Comparison of ENCODE assay signal across 19 cellular contexts in the genomic region with DNA sequence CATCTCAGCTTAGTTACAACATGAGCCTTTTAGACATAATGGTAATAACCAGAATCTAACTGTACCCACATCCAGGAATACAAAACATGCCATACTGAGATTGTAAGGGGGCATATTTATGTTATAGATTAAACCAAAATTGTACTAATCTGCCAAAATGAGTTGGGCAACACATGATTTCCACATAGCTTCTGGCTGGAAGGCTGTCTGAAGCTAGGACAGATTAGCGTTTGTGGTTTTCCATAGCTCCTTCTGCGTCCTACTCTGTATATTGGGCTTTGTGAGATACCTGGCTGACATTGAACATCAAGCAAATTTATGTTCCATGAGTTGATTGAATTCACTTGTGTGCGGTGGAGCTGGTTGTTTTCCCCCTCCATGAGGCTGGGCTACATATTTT.
"Had no signal": no experiment of that assay in that cellular context is flagged by ENCODE, and none has a peak within 500 bp of the region (broad histone marks: within the 10 kb centered on the region; RNA-seq: fewer than 3 reads in every experiment).

No MANE protein-coding gene starts in this region.

- H3K4me3 Mint-ChIP-seq: activated B cell treated with CpG ODN at 0.5 μM for 24 hours; activated CD8-positive, alpha-beta T cell treated with anti-CD3 and anti-CD28 coated beads for 36 hours; activated naive CD8-positive, alpha-beta T cell treated with anti-CD3 and anti-CD28 coated beads, Interleukin-2, amount 10 ng/mL, durations not matched to agents 7 days and 5 days; activated T-cell treated with anti-CD3 and anti-CD28 coated beads, Interleukin-2, amount 50 U/mL, for 72 hours; brain; T-helper 1 cell treated with Interleukin-12 subunit alpha and Interleukin-12 subunit beta and Interleukin-4 antibody, amounts not matched to agents 30 μg/mL and 1 μg/mL, for 36 hours had no signal

- H3K27me3 Mint-ChIP-seq: brain had no signal

- DNase-seq: activated B cell treated with CpG ODN at 0.5 μM for 24 hours; activated CD4-positive, alpha-beta T cell treated with anti-CD3 and anti-CD28 coated beads, Interleukin-2, amount 50 U/mL, for 1 hour; activated CD8-positive, alpha-beta memory T cell treated with anti-CD3 and anti-CD28 coated beads, Interleukin-2, amount 50 U/mL, for 4 hours; activated CD8-positive, alpha-beta T cell treated with anti-CD3 and anti-CD28 coated beads for 36 hours; activated naive CD4-positive, alpha-beta T cell treated with anti-CD3 and anti-CD28 coated beads, Interleukin-2, amount 50 U/mL, for 16 hours; activated naive CD8-positive, alpha-beta T cell treated with anti-CD3 and anti-CD28 coated beads, Interleukin-2, amount 10 ng/mL, durations not matched to agents 7 days and 5 days; activated T-cell treated with anti-CD3 and anti-CD28 coated beads, Interleukin-2, amount 50 U/mL, for 72 hours; amniotic stem cell; NCI-H1105 treated with DMSO at 0.1 percent for 48 hours; NCI-H1436 treated with DMSO at 0.1 percent for 48 hours; NCI-H187; NCI-H446; NCI-H524; PC-3; SHP77 had no signal

- H3K4me1 Mint-ChIP-seq: activated B cell treated with CpG ODN at 0.5 μM for 24 hours; activated naive CD8-positive, alpha-beta T cell treated with anti-CD3 and anti-CD28 coated beads, Interleukin-2, amount 10 ng/mL, durations not matched to agents 7 days and 5 days; brain had no signal

- H3K27ac ChIP-seq: cardiac muscle cell, SJSA1 had no signal

- H3K27ac Mint-ChIP-seq: activated B cell treated with CpG ODN at 0.5 μM for 24 hours; activated CD8-positive, alpha-beta T cell treated with anti-CD3 and anti-CD28 coated beads for 36 hours; activated naive CD8-positive, alpha-beta T cell treated with anti-CD3 and anti-CD28 coated beads, Interleukin-2, amount 10 ng/mL, durations not matched to agents 7 days and 5 days; activated T-cell treated with anti-CD3 and anti-CD28 coated beads, Interleukin-2, amount 50 U/mL, for 72 hours; brain; T-helper 1 cell treated with Interleukin-12 subunit alpha and Interleukin-12 subunit beta and Interleukin-4 antibody, amounts not matched to agents 30 μg/mL and 1 μg/mL, for 36 hours had no signal

- H3K9me3 Mint-ChIP-seq: activated CD8-positive, alpha-beta T cell treated with anti-CD3 and anti-CD28 coated beads for 36 hours; activated naive CD8-positive, alpha-beta T cell treated with anti-CD3 and anti-CD28 coated beads, Interleukin-2, amount 10 ng/mL, durations not matched to agents 7 days and 5 days; T-helper 1 cell treated with Interleukin-12 subunit alpha and Interleukin-12 subunit beta and Interleukin-4 antibody, amounts not matched to agents 30 μg/mL and 1 μg/mL, for 36 hours had no signal

- H3K27me3 ChIP-seq: cardiac muscle cell had no signal

- ATAC-seq: activated CD8-positive, alpha-beta T cell treated with anti-CD3 and anti-CD28 coated beads for 36 hours; activated T-cell treated with anti-CD3 and anti-CD28 coated beads, Interleukin-2, amount 50 U/mL, for 72 hours; PC-3 had no signal

- H3K36me3 ChIP-seq: cardiac muscle cell, SJSA1 had no signal

- H3K36me3 Mint-ChIP-seq: activated naive CD8-positive, alpha-beta T cell treated with anti-CD3 and anti-CD28 coated beads, Interleukin-2, amount 10 ng/mL, durations not matched to agents 7 days and 5 days had no signal

- H3K4me3 ChIP-seq: cardiac muscle cell, SJSA1 had no signal

- H3K4me1 ChIP-seq: SJSA1 had no signal
